ENCODE assay signal across 11 cellular contexts in the genomic region with DNA sequence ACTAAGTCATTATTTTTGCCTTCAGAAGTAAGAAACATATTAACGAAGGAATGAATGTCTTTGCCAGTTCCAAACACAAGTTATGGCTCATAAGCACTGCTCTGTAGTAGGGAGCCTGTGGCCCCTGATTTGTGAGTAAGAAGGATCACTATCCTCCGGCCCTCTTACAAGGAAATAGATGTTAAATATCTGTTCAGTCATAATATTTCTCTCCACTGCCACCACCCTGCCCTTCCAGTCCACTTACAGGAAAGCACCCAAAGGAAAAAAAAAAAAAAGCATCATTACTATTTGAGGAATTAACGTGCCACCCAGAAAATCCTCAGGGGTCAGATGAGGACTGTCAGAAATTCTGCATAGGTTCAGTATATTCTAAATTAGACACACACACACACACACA.
A peak's percentile ranks its signal among the peaks of the same experiment; 100 is the strongest.
DNase-seq lines count a peak whose midpoint lies in the region; ATAC-seq and TF ChIP-seq lines count a peak whose summit lies in the region.
"Had no signal": no experiment of that assay in that cellular context is flagged by ENCODE, and none has a peak within 500 bp of the region (broad histone marks: within the 10 kb centered on the region; RNA-seq: fewer than 3 reads in every experiment).

No MANE protein-coding gene starts in this region.

- H2AFZ ChIP-seq in Loucy (ENCODE audit: low read length) (no peak overlapping the region), trophoblast cell (ENCODE audit: insufficient read depth, low read length, poor library complexity) (no peak overlapping the region)

- H4K8ac ChIP-seq in trophoblast cell (ENCODE audit: low read depth, low read length), result no peak overlapping the region

- H2BK120ac ChIP-seq in trophoblast cell (ENCODE audit: insufficient read depth, low read length, poor library complexity), result no peak overlapping the region

- H3K27ac Mint-ChIP-seq in CD4-positive, alpha-beta memory T cell, result peak overlapping the region; percentile 98 to 99 (median 99)
- peak overlapping the region; percentile 97 for H3K27ac Mint-ChIP-seq in effector memory CD8-positive, alpha-beta T cell
- peak overlapping the region; percentile 75 for H3K27ac Mint-ChIP-seq in osteocyte (ENCODE audit: unreplicated experiment)

- H3K4me2 ChIP-seq in Loucy (ENCODE audit: low read depth, low read length, poor library complexity, severe bottlenecking) (peak overlapping the region; percentile 57), trophoblast cell (ENCODE audit: low read length) (no peak overlapping the region)

- POLR2A ChIA-PET in CD4-positive, alpha-beta memory T cell (lab: Charles Lee; ENCODE audit: partially characterized antibody), result interaction anchor here (0.8 to 23.5 kb wide), 15 partner anchors 8 to 291 kb away, joined by 3 to 1488 read pairs (median 9); no protein-coding TSS in a partner anchor

- H3K4me1 Mint-ChIP-seq in CD4-positive, alpha-beta memory T cell, result peaks cover 79 to 99% (median 91%) of the 10 kb centered on the region in 4 donors
- H3K4me1 Mint-ChIP-seq in effector memory CD8-positive, alpha-beta T cell (ENCODE audit: low read depth in 2 of 2), result peaks cover 81 to 93% of the 10 kb centered on the region in 2 donors
- H3K4me1 Mint-ChIP-seq in osteocyte (ENCODE audit: unreplicated experiment), result peaks cover 66% of the 10 kb centered on the region

- CTCF ChIA-PET in CD4-positive, alpha-beta memory T cell (lab: Charles Lee; ENCODE audit: partially characterized antibody), result interaction anchor here (1.1 to 7.1 kb wide), 11 partner anchors 10 to 306 kb away, joined by 3 to 50 read pairs (median 4); no protein-coding TSS in a partner anchor

- H3K9me2 ChIP-seq in Loucy (replicated peaks; ENCODE audit: low read depth, low read length), result no peaks in the 10 kb centered on the region

- no peak overlapping the region for H3K18ac ChIP-seq in trophoblast cell (ENCODE audit: low read length)

- H3K9me3 ChIP-seq in CD4-positive, alpha-beta memory T cell (ENCODE audit: control insufficient read depth in 1 of 2, low read length in 2 of 2), result no peaks in the 10 kb centered on the region
- no peaks in the 10 kb centered on the region for H3K9me3 ChIP-seq in Loucy (ENCODE audit: insufficient read depth, low read depth, low read length)
- H3K9me3 ChIP-seq in trophoblast cell (ENCODE audit: insufficient read depth, low read depth, low read length), result peaks cover 3% of the 10 kb centered on the region

- H3K4me1 ChIP-seq in CD4-positive, alpha-beta memory T cell (ENCODE audit: insufficient read depth, low read length), result peaks cover 98% of the 10 kb centered on the region
- H3K4me1 ChIP-seq in Loucy (ENCODE audit: insufficient read depth, low read length, poor library complexity, severe bottlenecking) (peaks cover 53% of the 10 kb centered on the region), trophoblast cell (ENCODE audit: control insufficient read depth in 1 of 2, insufficient read depth in 2 of 2, low read length in 2 of 2) (peaks cover 13 to 27% of the 10 kb centered on the region in 2 experiments)

- peaks cover 0 to 1% (median 0%) of the 10 kb centered on the region in 8 donors for H3K9me3 Mint-ChIP-seq in CD4-positive, alpha-beta memory T cell
- no peaks in the 10 kb centered on the region for H3K9me3 Mint-ChIP-seq in effector memory CD8-positive, alpha-beta T cell
- H3K9me3 Mint-ChIP-seq in osteocyte (ENCODE audit: unreplicated experiment), result no peaks in the 10 kb centered on the region
- H3K9me3 Mint-ChIP-seq: mesothelial cell of epicardium had no signal

- peak overlapping the region; percentile 94 for H3K27ac ChIP-seq in CD4-positive, alpha-beta memory T cell (ENCODE audit: low read depth, low read length)
- H3K27ac ChIP-seq in trophoblast cell (ENCODE audit: low read depth, low read length), result no peak overlapping the region

- H3K27me3 ChIP-seq in CD4-positive, alpha-beta memory T cell (ENCODE audit: insufficient read depth, low read length), result no peaks in the 10 kb centered on the region
- H3K27me3 ChIP-seq in Loucy (ENCODE audit: insufficient read depth, low read length, poor library complexity, severe bottlenecking), result no peaks in the 10 kb centered on the region
- H3K27me3 ChIP-seq in trophoblast cell (ENCODE audit: insufficient read depth, low read length), result no peaks in the 10 kb centered on the region

- TF ChIP-seq CTCF in Loucy (conservative IDR thresholded peaks at IDR 0.05; ENCODE audit: low read length) (no peak), osteocyte (IDR thresholded peaks at IDR 0.05) (no peak), omental fat pad (IDR thresholded peaks at IDR 0.05) (no peak)

- peak overlapping the region; percentile 69 to 93 (median 80) for H3K4me3 Mint-ChIP-seq in CD4-positive, alpha-beta memory T cell
- H3K4me3 Mint-ChIP-seq in effector memory CD8-positive, alpha-beta T cell, result peak overlapping the region; percentile 77 to 83
- H3K4me3 Mint-ChIP-seq in osteocyte (ENCODE audit: unreplicated experiment), result no peak overlapping the region
- H3K4me3 Mint-ChIP-seq: mesothelial cell of epicardium had no signal

- peaks cover 78% of the 10 kb centered on the region for H3K79me2 ChIP-seq in Loucy (ENCODE audit: insufficient read depth, low read length)
- H3K79me2 ChIP-seq in trophoblast cell (ENCODE audit: control insufficient read depth, insufficient read depth, low read length, poor library complexity), result peaks cover 3% of the 10 kb centered on the region

- no peak for ATAC-seq in effector memory CD8-positive, alpha-beta T cell (replicated peaks)
- no peak for ATAC-seq in omental fat pad (ENCODE audit: low FRiP score)

- DNase-seq in CD4-positive, alpha-beta memory T cell, result no peak
- DNase-seq in effector memory CD8-positive, alpha-beta T cell, result no peak
- DNase-seq in osteocyte (ENCODE audit: extremely low spot score, unreplicated experiment) (no peak), SW 1271 (lab: John Stamatoyannopoulos, UW) (no peak), COLO668 (lab: John Stamatoyannopoulos, UW; ENCODE audit: unreplicated experiment) (no peak), trophoblast cell (no peak), omental fat pad (ENCODE audit: low spot score) (no peak)
- DNase-seq: DMS153, NCI-H1105 had no signal

- H3K4ac ChIP-seq in trophoblast cell (ENCODE audit: low read depth, low read length), result no peak overlapping the region

- peaks cover 90% of the 10 kb centered on the region for H3K36me3 ChIP-seq in CD4-positive, alpha-beta memory T cell (ENCODE audit: insufficient read depth, low read length)
- H3K36me3 ChIP-seq in Loucy (ENCODE audit: insufficient read depth, low read length), result peaks cover 95% of the 10 kb centered on the region
- peaks cover 27 to 56% of the 10 kb centered on the region in 2 experiments for H3K36me3 ChIP-seq in trophoblast cell (ENCODE audit: control insufficient read depth in 1 of 2, insufficient read depth in 2 of 2, low read length in 2 of 2)

- no peaks in the 10 kb centered on the region for H3K27me3 Mint-ChIP-seq in CD4-positive, alpha-beta memory T cell
- H3K27me3 Mint-ChIP-seq in effector memory CD8-positive, alpha-beta T cell, result no peaks in the 10 kb centered on the region
- H3K27me3 Mint-ChIP-seq in osteocyte (ENCODE audit: unreplicated experiment), result no peaks in the 10 kb centered on the region

- no peak overlapping the region for H2AK5ac ChIP-seq in trophoblast cell (ENCODE audit: low read length)

- no peak overlapping the region for H2BK12ac ChIP-seq in trophoblast cell (ENCODE audit: low read length)

- H3K9ac ChIP-seq in Loucy (ENCODE audit: low read depth, low read length, poor library complexity, severe bottlenecking) (peak overlapping the region; percentile 58), trophoblast cell (ENCODE audit: low read length) (no peak overlapping the region)

- peaks cover 4% of the 10 kb centered on the region for H3K79me1 ChIP-seq in trophoblast cell (ENCODE audit: low read length)

- H3K4me3 ChIP-seq in CD4-positive, alpha-beta memory T cell (ENCODE audit: low read length in 2 of 2), result no peak overlapping the region
- H3K4me3 ChIP-seq in Loucy (ENCODE audit: low read length, poor library complexity, severe bottlenecking) (no peak overlapping the region), trophoblast cell (ENCODE audit: low read depth, low read length) (no peak overlapping the region)

- WGBS in trophoblast cell (ENCODE audit: extremely low coverage, insufficient coverage, insufficient read length), result no CpG with 5 or more reads among the region's 3 CpGs

- no peak overlapping the region for H3K14ac ChIP-seq in trophoblast cell (ENCODE audit: low read length)

- H3F3A ChIP-seq in Loucy (ENCODE audit: low read depth), result peaks cover 13% of the 10 kb centered on the region

- intact Hi-C loops in CD4-positive, alpha-beta memory T cell (cut with micrococcal nuclease), result loop anchor here (2.0 kb wide), 1 partner anchor 19 kb away; no protein-coding TSS in a partner anchor

- H4K91ac ChIP-seq in trophoblast cell (ENCODE audit: low read depth, low read length), result no peak overlapping the region

- no peak overlapping the region for H2BK5ac ChIP-seq in trophoblast cell (ENCODE audit: low read depth, low read length, poor library complexity)

- H3K23ac ChIP-seq in trophoblast cell (ENCODE audit: low read length), result no peak overlapping the region

- H4K20me1 ChIP-seq in Loucy (ENCODE audit: insufficient read depth, low read length, poor library complexity, severe bottlenecking), result peaks cover 20% of the 10 kb centered on the region

- peaks cover 98 to 99% of the 10 kb centered on the region in 2 donors for H3K36me3 Mint-ChIP-seq in CD4-positive, alpha-beta memory T cell
- peaks cover 100% of the 10 kb centered on the region for H3K36me3 Mint-ChIP-seq in effector memory CD8-positive, alpha-beta T cell (ENCODE audit: insufficient read depth)
- peaks cover 70% of the 10 kb centered on the region for H3K36me3 Mint-ChIP-seq in osteocyte (ENCODE audit: unreplicated experiment)

- H4K12ac ChIP-seq in trophoblast cell (ENCODE audit: low read depth, low read length), result no peak overlapping the region
